In the genomic region with DNA sequence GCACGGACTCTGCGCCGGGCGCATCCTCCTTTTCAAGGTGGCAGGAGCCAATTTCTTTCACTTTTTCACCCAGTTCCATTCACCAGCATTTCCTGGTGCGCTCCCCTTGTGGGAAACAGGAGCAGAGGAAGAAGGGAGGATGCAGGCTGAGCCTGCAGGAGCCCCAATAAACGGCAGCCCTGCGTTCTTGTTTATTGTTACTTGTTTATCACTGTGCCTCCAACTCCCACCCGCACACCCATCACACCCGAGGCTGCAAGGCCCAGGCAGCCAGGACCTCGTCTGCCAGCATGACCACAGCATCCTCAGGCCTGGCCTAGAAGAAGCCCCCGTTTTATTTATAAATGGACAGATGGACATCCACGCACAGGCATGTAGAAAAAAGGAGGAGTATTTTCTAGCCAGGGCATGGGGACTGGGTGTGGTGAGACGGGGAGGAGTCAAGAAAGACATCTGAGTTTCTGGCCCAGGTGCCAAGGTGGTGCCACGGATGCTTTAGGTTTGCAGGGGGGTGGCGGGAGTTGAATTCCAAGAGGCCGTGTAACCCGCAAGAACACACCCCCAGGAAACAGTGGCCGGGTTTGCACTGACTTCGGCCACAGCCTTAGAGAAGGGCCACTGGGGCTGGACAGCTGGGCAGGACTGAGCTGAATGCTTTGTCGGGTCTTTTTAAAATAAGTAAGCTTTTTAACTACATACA, we compare ENCODE assay signal across 18 cellular contexts. TPM values are rescaled to one million over a fixed set of nuclear protein-coding genes. Genes with fewer than 3 reads are reported as not detected.
DNase-seq lines count a peak whose midpoint lies in the region; ATAC-seq and TF ChIP-seq lines count a peak whose summit lies in the region.
"Had no signal": no experiment of that assay in that cellular context is flagged by ENCODE, and none has a peak within 500 bp of the region (broad histone marks: within the 10 kb centered on the region; RNA-seq: fewer than 3 reads in every experiment).

No MANE protein-coding gene starts in this region.

- H2BK5ac ChIP-seq in neuronal stem cell (ENCODE audit: low read length), result peak overlapping the region; percentile 44

- no peaks in the 10 kb centered on the region for H3K9me3 ChIP-seq in MM.1S (replicated peaks; ENCODE audit: insufficient read depth, low read length)
- no peaks in the 10 kb centered on the region for H3K9me3 ChIP-seq in RWPE2 (ENCODE audit: severe bottlenecking)
- H3K9me3 ChIP-seq in neuronal stem cell (replicated peaks in 1 of 2; ENCODE audit: control insufficient read depth in 2 of 2, insufficient read depth in 1 of 2, low read depth in 1 of 2, low read length in 2 of 2), result peaks cover 0 to 1% of the 10 kb centered on the region in 2 donors
- peaks cover 4% of the 10 kb centered on the region for H3K9me3 ChIP-seq in aorta (ENCODE audit: control insufficient read depth, low read length)
- H3K9me3 ChIP-seq: A549, Caco-2 had no signal

- DNase-seq in MM.1S (peak; percentile 87), RWPE2 (ENCODE audit: low spot score) (peak; percentile 26), neuronal stem cell (ENCODE audit: low spot score) (no peak), aorta (peak; percentile 24 to 58), dorsolateral prefrontal cortex (no peak), 8988T (no peak), midbrain (lab: John Stamatoyannopoulos, UW) (no peak)
- DNase-seq: AML-193; Caco-2; Calu3; CD4-positive, alpha-beta T cell; CD8-positive, alpha-beta T cell; DMS79 treated with DMSO at 0.1 percent for 48 hours; GF-D8 had no signal

- H3K14ac ChIP-seq in neuronal stem cell (ENCODE audit: low read length), result no peak overlapping the region

- no peak overlapping the region for H2BK15ac ChIP-seq in neuronal stem cell (ENCODE audit: low read length)

- H2BK12ac ChIP-seq in neuronal stem cell (ENCODE audit: low read length), result no peak overlapping the region

- H3K79me2 ChIP-seq in MM.1S (ENCODE audit: low read length), result peaks cover 65% of the 10 kb centered on the region

- H4K8ac ChIP-seq in neuronal stem cell (ENCODE audit: low read depth, low read length), result no peak overlapping the region

- TF ChIP-seq CTCF in MM.1S (IDR thresholded peaks at IDR 0.05; ENCODE audit: low read length), result no peak
- no peak for TF ChIP-seq CTCF in RWPE2 (IDR thresholded peaks at IDR 0.05; ENCODE audit: poor library complexity, severe bottlenecking)
- no peak for TF ChIP-seq CTCF in dorsolateral prefrontal cortex (IDR thresholded peaks at IDR 0.05 in 54 of 56, conservative IDR thresholded peaks at IDR 0.05 in 2 of 56; ENCODE audit: low read depth in 1 of 56, partially characterized antibody in 56 of 56)

- H3K4me2 ChIP-seq in MM.1S (ENCODE audit: low read depth, low read length) (peak overlapping the region; percentile 94), neuronal stem cell (ENCODE audit: insufficient read depth, low read length, poor library complexity, severe bottlenecking) (no peak overlapping the region)
- H3K4me2 ChIP-seq: A549; BLaER1 treated with 17β-estradiol and CSF1 and Interleukin-3, amounts not matched to agents 10 nM and 100 nM had no signal

- no CpG with 5 or more reads among the region's 20 CpGs for WGBS in neuronal stem cell (ENCODE audit: extremely low coverage in 2 of 2, insufficient read length in 2 of 2, insufficient replicate concordance in 1 of 2), 2 donors
- 79% methylated on average over 20 of the region's 20 CpGs for WGBS in aorta, 2 donors

- no peak overlapping the region for H3K18ac ChIP-seq in neuronal stem cell (ENCODE audit: low read length)

- H3K27me3 ChIP-seq in MM.1S (replicated peaks; ENCODE audit: insufficient read depth, low read length) (no peaks in the 10 kb centered on the region), RWPE2 (ENCODE audit: insufficient read depth, poor library complexity, severe bottlenecking) (peaks cover 5% of the 10 kb centered on the region), neuronal stem cell (ENCODE audit: control insufficient read depth in 3 of 3, insufficient read depth in 3 of 3, low read depth in 1 of 3, low read length in 3 of 3) (peaks cover 0 to 9% (median 0%) of the 10 kb centered on the region in 3 experiments), aorta (ENCODE audit: control insufficient read depth in 1 of 2, insufficient read depth in 2 of 2, low read length in 1 of 2) (no peaks in the 10 kb centered on the region), dorsolateral prefrontal cortex (peaks cover 0 to 3% (median 0%) of the 10 kb centered on the region in 45 donors)
- H3K27me3 ChIP-seq: BLaER1 treated with 17β-estradiol and CSF1 and Interleukin-3, amounts not matched to agents 10 nM and 100 nM had no signal

- H4K20me1 ChIP-seq in MM.1S (ENCODE audit: insufficient read depth, low read length), result no peaks in the 10 kb centered on the region
- H4K20me1 ChIP-seq: BLaER1 treated with 17β-estradiol and CSF1 and Interleukin-3, amounts not matched to agents 10 nM and 100 nM had no signal

- H2AFZ ChIP-seq in MM.1S (ENCODE audit: low read length), result 0 out of 2 replicates have a peak overlapping the region, but pooled peaks have one; percentile 6
- H2AFZ ChIP-seq in neuronal stem cell (ENCODE audit: low read length), result no peak overlapping the region

- H3K4me3 ChIP-seq in MM.1S (ENCODE audit: low read length), result peak overlapping the region; percentile 69
- H3K4me3 ChIP-seq in RWPE2 (ENCODE audit: severe bottlenecking), result no peak overlapping the region
- no peak overlapping the region for H3K4me3 ChIP-seq in neuronal stem cell (ENCODE audit: low read length in 2 of 2)
- no peak overlapping the region for H3K4me3 ChIP-seq in aorta (ENCODE audit: low read length in 2 of 2)
- no peak overlapping the region for H3K4me3 ChIP-seq in dorsolateral prefrontal cortex
- H3K4me3 ChIP-seq: A549; BLaER1 treated with 17β-estradiol and CSF1 and Interleukin-3, amounts not matched to agents 10 nM and 100 nM had no signal

- no peaks in the 10 kb centered on the region for H3K36me3 ChIP-seq in MM.1S (replicated peaks; ENCODE audit: insufficient read depth, low read length)
- H3K36me3 ChIP-seq in RWPE2 (ENCODE audit: low read depth), result no peaks in the 10 kb centered on the region
- no peaks in the 10 kb centered on the region for H3K36me3 ChIP-seq in neuronal stem cell (replicated peaks in 1 of 2; ENCODE audit: control insufficient read depth in 2 of 2, insufficient read depth in 2 of 2, low read length in 2 of 2)
- no peaks in the 10 kb centered on the region for H3K36me3 ChIP-seq in aorta (ENCODE audit: control insufficient read depth in 1 of 2, insufficient read depth in 2 of 2, low read length in 1 of 2)

- no peaks in the 10 kb centered on the region for H3K79me1 ChIP-seq in neuronal stem cell (ENCODE audit: low read depth, low read length)

- no peak overlapping the region for H2AK5ac ChIP-seq in neuronal stem cell (ENCODE audit: low read depth, low read length)

- intact Hi-C loops in aorta (cut with DNase I), result no loop called here
- intact Hi-C loops in dorsolateral prefrontal cortex (cut with DNase I), result no loop called here

- H3K9ac ChIP-seq in MM.1S (ENCODE audit: low read length), result peak overlapping the region; percentile 84; the same call in 1 of the 2 replicates
- no peak overlapping the region for H3K9ac ChIP-seq in neuronal stem cell (ENCODE audit: low read depth, low read length, poor library complexity)
- H3K9ac ChIP-seq: BLaER1 treated with 17β-estradiol and CSF1 and Interleukin-3, amounts not matched to agents 10 nM and 100 nM had no signal

- no peak overlapping the region for H2BK120ac ChIP-seq in neuronal stem cell (ENCODE audit: low read depth, low read length)

- ATAC-seq in RWPE2 (ENCODE audit: low read depth) (no peak), aorta (ENCODE audit: low FRiP score) (no peak)
- ATAC-seq: A549; CD8-positive, alpha-beta T cell had no signal

- H3F3A ChIP-seq in MM.1S (ENCODE audit: insufficient read depth, low read length), result peaks cover 32% of the 10 kb centered on the region

- H3K23ac ChIP-seq in neuronal stem cell (ENCODE audit: low read depth, low read length, poor library complexity), result no peak overlapping the region

- H3K4ac ChIP-seq in neuronal stem cell (ENCODE audit: low read length), result no peak overlapping the region

- no peaks in the 10 kb centered on the region for H3K9me2 ChIP-seq in MM.1S (replicated peaks; ENCODE audit: insufficient read depth, low read length)

- H3K4me1 ChIP-seq in MM.1S (ENCODE audit: low read length) (peaks cover 33% of the 10 kb centered on the region), RWPE2 (ENCODE audit: insufficient read depth, poor library complexity, severe bottlenecking) (no peaks in the 10 kb centered on the region), neuronal stem cell (ENCODE audit: control insufficient read depth in 2 of 2, insufficient read depth in 1 of 2, low read depth in 1 of 2, low read length in 2 of 2) (no peaks in the 10 kb centered on the region), aorta (ENCODE audit: control insufficient read depth in 1 of 2, insufficient read depth in 2 of 2, low read length in 2 of 2) (no peaks in the 10 kb centered on the region)
- H3K4me1 ChIP-seq: A549, Caco-2 had no signal

- H3K27ac ChIP-seq in MM.1S (ENCODE audit: low read length) (peak overlapping the region; percentile 96; the same call in 1 of the 2 replicates), RWPE2 (ENCODE audit: poor library complexity, severe bottlenecking) (no peak overlapping the region), neuronal stem cell (replicated peaks; ENCODE audit: low read length) (no peak overlapping the region), aorta (ENCODE audit: low read depth in 1 of 2, low read length in 2 of 2) (no peak overlapping the region), dorsolateral prefrontal cortex (peak overlapping the region in 4 of 59 donors; percentile 5 to 38 (median 23))
- H3K27ac ChIP-seq: A549; BLaER1 treated with 17β-estradiol and CSF1 and Interleukin-3, amounts not matched to agents 10 nM and 100 nM; C4-2B had no signal

- no peak overlapping the region for H4K91ac ChIP-seq in neuronal stem cell (ENCODE audit: low read depth, low read length, poor library complexity)

RNA-seq across cellular contexts. Expression of a gene that starts 51.7 kb away (rescaled TPM):
- 2.2 TPM for polyA plus RNA-seq in neuronal stem cell (2013, experiment 1 of 2)
- 2.1 TPM for polyA plus RNA-seq in neuronal stem cell (2013, experiment 2 of 2)
- under 1 TPM; 0.21 to 0.23 TPM for total RNA-seq in aorta
- under 1 TPM; 0.08 to 0.50 TPM for polyA plus RNA-seq in aorta
- total RNA-seq in dorsolateral prefrontal cortex, result 10 to 100 TPM; 18.9 to 84.4 (median 55.8) TPM
- total RNA-seq: Caco-2, Calu3 had no signal
- polyA plus RNA-seq: A549, BJ had no signal

Comparison
In these comparisons a context has a peak if more than half of its experiments do, and no peak if none do; other contexts are left out.
1. DNase-seq: peak in MM.1S (single experiment), RWPE2 (single experiment) and aorta (2 of 2); none in neuronal stem cell (single experiment), dorsolateral prefrontal cortex (0 of 10), 8988T (single experiment) and midbrain (single experiment).
2. RNA of a gene that starts 51.7 kb away (total RNA-seq): 18.9 to 84.4 TPM in dorsolateral prefrontal cortex; 0.21 to 0.23 TPM in aorta; every median in the first group is over 10 times any median in the second.